In genomic region chr6:169171951-169172350, GRCh38 we compare ENCODE assay signal across 14 cellular contexts.
A peak's percentile ranks its signal among the peaks of the same experiment; 100 is the strongest.
DNase-seq lines count a peak whose midpoint lies in the region; TF ChIP-seq lines count a peak whose summit lies in the region.
"Had no signal": no experiment of that assay in that cellular context is flagged by ENCODE, and none has a peak within 500 bp of the region (broad histone marks: within the 10 kb centered on the region; RNA-seq: fewer than 3 reads in every experiment).

No MANE protein-coding gene starts in this region.

- no peaks in the 10 kb centered on the region for H3K27me3 ChIP-seq in tibial nerve

- no peaks in the 10 kb centered on the region for H3K9me3 ChIP-seq in tibial nerve
- H3K9me3 ChIP-seq: gastrocnemius medialis had no signal

- in situ Hi-C loops in astrocyte of the spinal cord (cut with HindIII; ENCODE audit: low sequenced_read_pairs): no loop called here

- peak overlapping the region; percentile 54 to 87 (median 77) for H3K27ac ChIP-seq in tibial nerve
- H3K27ac ChIP-seq: 22Rv1, gastrocnemius medialis had no signal

- TF ChIP-seq POLR2A in tibial nerve (IDR thresholded peaks at IDR 0.05): no peak

- 51 to 66% methylated on average over 8 of the region's 8 CpGs for WGBS in tibial nerve, 2 donors

- no peak for TF ChIP-seq EP300 in tibial nerve (IDR thresholded peaks at IDR 0.05)

- peaks cover 0 to 34% (median 0%) of the 10 kb centered on the region in 4 donors for H3K4me1 ChIP-seq in tibial nerve
- H3K4me1 ChIP-seq: gastrocnemius medialis had no signal

- H3K4me3 ChIP-seq in astrocyte of the spinal cord (ENCODE audit: low read depth, low read length) (no peak overlapping the region), tibial nerve (no peak overlapping the region)
- H3K4me3 ChIP-seq: gastrocnemius medialis had no signal

- TF ChIP-seq CTCF in astrocyte of the spinal cord (IDR thresholded peaks at IDR 0.05; ENCODE audit: low read depth, low read length): no peak
- TF ChIP-seq CTCF in tibial nerve (IDR thresholded peaks at IDR 0.05): no peak

- DNase-seq in activated CD8-positive, alpha-beta memory T cell treated with anti-CD3 and anti-CD28 coated beads for 24 hours: peak; percentile 24
- no peak for DNase-seq in activated CD8-positive, alpha-beta memory T cell treated with anti-CD3 and anti-CD28 coated beads, Interleukin-2, amount 50 U/mL, for 48 hours
- peak; percentile 48 for DNase-seq in astrocyte of the spinal cord (ENCODE audit: low read depth, low spot score)
- peak; percentile 58 for DNase-seq in iris pigment epithelial cell (ENCODE audit: low read depth)
- DNase-seq in tibial nerve (ENCODE audit: low spot score in 2 of 2): no peak
- DNase-seq in A172 (ENCODE audit: low spot score): no peak
- no peak for DNase-seq in NCI-H2171 treated with DMSO at 0.1 percent for 48 hours (lab: John Stamatoyannopoulos, UW)
- no peak for DNase-seq in activated CD4-positive, alpha-beta T cell treated with anti-CD3 and anti-CD28 coated beads, Interleukin-2, amount 50 U/mL, for 4 hours
- DNase-seq: activated naive CD4-positive, alpha-beta T cell treated with anti-CD3 and anti-CD28 coated beads for 36 hours; gastrocnemius medialis; natural killer cell; NCI-H1436 treated with DMSO at 0.1 percent for 48 hours; NCI-H524 treated with DMSO at 0.1 percent for 48 hours had no signal

- no peaks in the 10 kb centered on the region for H3K36me3 ChIP-seq in tibial nerve
- H3K36me3 ChIP-seq: gastrocnemius medialis had no signal

Comparison
In these comparisons a context has a peak if more than half of its experiments do, and no peak if none do; other contexts are left out.
1. DNase-seq: peak in activated CD8-positive, alpha-beta memory T cell treated with anti-CD3 and anti-CD28 coated beads for 24 hours (single experiment), astrocyte of the spinal cord (single experiment) and iris pigment epithelial cell (single experiment); none in activated CD8-positive, alpha-beta memory T cell treated with anti-CD3 and anti-CD28 coated beads, Interleukin-2, amount 50 U/mL, for 48 hours (single experiment), tibial nerve (0 of 2), A172 (single experiment), NCI-H2171 treated with DMSO at 0.1 percent for 48 hours (single experiment) and activated CD4-positive, alpha-beta T cell treated with anti-CD3 and anti-CD28 coated beads, Interleukin-2, amount 50 U/mL, for 4 hours (0 of 2).